10 cellular contexts compared by ENCODE assay signal in the genomic region with DNA sequence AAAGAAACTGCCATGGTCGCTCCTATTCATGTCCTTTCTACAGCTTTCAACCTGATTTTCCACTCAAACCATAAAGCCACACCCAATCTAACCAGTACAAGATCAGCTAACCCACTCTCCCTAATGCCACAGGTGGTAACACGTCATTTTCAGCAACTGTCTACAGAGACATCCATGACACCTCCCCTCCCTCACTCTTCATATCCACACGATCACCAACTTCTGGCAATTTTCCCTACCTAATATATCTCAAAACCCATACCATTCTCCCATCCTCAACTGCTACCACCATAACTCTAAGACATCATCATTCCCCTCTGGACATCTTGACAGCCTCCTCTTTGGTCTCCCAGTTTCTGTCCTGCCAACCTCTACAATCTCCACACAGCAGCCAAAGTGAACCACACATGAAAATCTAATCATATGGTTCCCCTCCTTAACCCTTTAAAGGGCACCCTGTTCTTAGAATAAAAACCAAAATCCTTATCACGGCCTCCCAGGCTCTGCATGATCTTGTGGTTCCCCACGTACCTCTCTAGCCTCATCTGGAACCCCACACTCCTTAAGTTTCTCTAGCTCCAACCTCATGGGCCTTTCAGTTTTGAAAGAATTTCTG. TPM values are rescaled to one million over a fixed set of nuclear protein-coding genes. Genes with fewer than 3 reads are reported as not detected.
DNase-seq lines count a peak whose midpoint lies in the region; ATAC-seq and TF ChIP-seq lines count a peak whose summit lies in the region.
"Had no signal": no experiment of that assay in that cellular context is flagged by ENCODE, and none has a peak within 500 bp of the region (broad histone marks: within the 10 kb centered on the region; RNA-seq: fewer than 3 reads in every experiment).

No MANE protein-coding gene starts in this region.

- H3K9me2 ChIP-seq in DOHH2 (replicated peaks; ENCODE audit: control insufficient read depth, low read length), result no peaks in the 10 kb centered on the region

- peaks cover 30% of the 10 kb centered on the region for H3K4me1 Mint-ChIP-seq in osteocyte (ENCODE audit: unreplicated experiment)

- DNase-seq in NB4 (ENCODE audit: low read depth) (no peak), osteocyte (ENCODE audit: extremely low spot score, unreplicated experiment) (no peak), pons (ENCODE audit: low spot score) (no peak), CD1c-positive myeloid dendritic cell (ENCODE audit: extremely low spot score) (no peak)
- DNase-seq in effector memory CD4-positive, alpha-beta T cell, result no peak
- no peak for DNase-seq in activated CD8-positive, alpha-beta memory T cell treated with anti-CD3 and anti-CD28 coated beads, Interleukin-2, amount 50 U/mL, for 4 hours

- H3K36me3 Mint-ChIP-seq in osteocyte (ENCODE audit: unreplicated experiment), result peaks cover 37% of the 10 kb centered on the region

- peak overlapping the region; percentile 93 for H3K4me3 ChIP-seq in DOHH2 (ENCODE audit: low read length)
- peak overlapping the region; percentile 96 for H3K4me3 ChIP-seq in NB4 (ENCODE audit: low read depth, low read length)
- H3K4me3 ChIP-seq in effector memory CD4-positive, alpha-beta T cell (ENCODE audit: insufficient read depth, low read depth, low read length, poor library complexity, severe bottlenecking), result peak overlapping the region; percentile 84

- TF ChIP-seq CTCF in DOHH2 (IDR thresholded peaks at IDR 0.05; ENCODE audit: low read depth, low read length, poor library complexity, severe bottlenecking), result no peak
- no peak for TF ChIP-seq CTCF in NB4 (IDR thresholded peaks at IDR 0.05; ENCODE audit: low read depth, low read length)
- TF ChIP-seq CTCF in osteocyte (IDR thresholded peaks at IDR 0.05), result no peak

- ATAC-seq in HG03045 (IDR thresholded peaks at IDR 0.05; ENCODE audit: unreplicated experiment), result no peak

- peaks cover 55% of the 10 kb centered on the region for H3K36me3 ChIP-seq in DOHH2 (ENCODE audit: control insufficient read depth, low read length)
- H3K36me3 ChIP-seq in effector memory CD4-positive, alpha-beta T cell (ENCODE audit: control insufficient read depth, insufficient read depth, low read length), result peaks cover 28% of the 10 kb centered on the region

- peak overlapping the region; percentile 100 for H3K4me2 ChIP-seq in DOHH2 (ENCODE audit: low read length)

- peak overlapping the region; percentile 20 for H3K27ac Mint-ChIP-seq in osteocyte (ENCODE audit: unreplicated experiment)

- no peaks in the 10 kb centered on the region for H4K20me1 ChIP-seq in DOHH2 (ENCODE audit: control insufficient read depth, insufficient read depth, low read depth, low read length)

- no peak overlapping the region for H3K27ac ChIP-seq in DOHH2 (ENCODE audit: low read depth, low read length)
- H3K27ac ChIP-seq in effector memory CD4-positive, alpha-beta T cell (ENCODE audit: insufficient read depth, low read length, poor library complexity, severe bottlenecking), result peak overlapping the region; percentile 88

- no peaks in the 10 kb centered on the region for H3K27me3 Mint-ChIP-seq in osteocyte (ENCODE audit: unreplicated experiment)

- no peaks in the 10 kb centered on the region for H3K27me3 ChIP-seq in DOHH2 (ENCODE audit: control insufficient read depth, low read length)
- H3K27me3 ChIP-seq in effector memory CD4-positive, alpha-beta T cell (replicated peaks; ENCODE audit: control insufficient read depth, insufficient read depth, low read length, poor library complexity, severe bottlenecking), result no peaks in the 10 kb centered on the region

- peaks cover 18% of the 10 kb centered on the region for H3K9me3 Mint-ChIP-seq in osteocyte (ENCODE audit: unreplicated experiment)

- H3F3A ChIP-seq in DOHH2 (ENCODE audit: control insufficient read depth, insufficient read depth), result peaks cover 6% of the 10 kb centered on the region; the same call in 1 of the 2 replicates

- H3K4me3 Mint-ChIP-seq in osteocyte (ENCODE audit: unreplicated experiment), result peak overlapping the region; percentile 94

- no peaks in the 10 kb centered on the region for H3K9me3 ChIP-seq in DOHH2 (ENCODE audit: control insufficient read depth, insufficient read depth, low read length)
- H3K9me3 ChIP-seq in effector memory CD4-positive, alpha-beta T cell (ENCODE audit: control insufficient read depth, low read length), result no peaks in the 10 kb centered on the region

- TF ChIP-seq POLR2A in NB4 (IDR thresholded peaks at IDR 0.05; ENCODE audit: extremely low read depth, insufficient read length), result no peak

- peaks cover 28% of the 10 kb centered on the region for H3K4me1 ChIP-seq in DOHH2 (ENCODE audit: control insufficient read depth, low read length)
- H3K4me1 ChIP-seq in effector memory CD4-positive, alpha-beta T cell (ENCODE audit: control insufficient read depth, insufficient read depth, low read length, poor library complexity, severe bottlenecking), result peaks cover 16% of the 10 kb centered on the region

- peaks cover 42% of the 10 kb centered on the region for H3K79me2 ChIP-seq in DOHH2 (ENCODE audit: control insufficient read depth, low read length)

RNA-seq across cellular contexts. Expression of a gene that starts 1.3 kb away (rescaled TPM):
- total RNA-seq in osteocyte, result 20.2 and 26.4 TPM in 2 replicates

RNA-seq across cellular contexts. Expression of a gene that starts 33.6 kb away (rescaled TPM):
- not detected in 2 replicates for total RNA-seq in osteocyte
- total RNA-seq: myocyte, temporal lobe had no signal

RNA-seq across cellular contexts. Expression of a gene that starts 59.0 kb away (rescaled TPM):
- total RNA-seq in osteocyte, result 11.0 and 11.3 TPM in 2 replicates
